Comparison of ENCODE assay signal across 27 cellular contexts in genomic region chr4:166229799-166230198, GRCh38.
"Had no signal": no experiment of that assay in that cellular context is flagged by ENCODE, and none has a peak within 500 bp of the region (broad histone marks: within the 10 kb centered on the region; RNA-seq: fewer than 3 reads in every experiment).

No MANE protein-coding gene starts in this region.

- H3K9me3 ChIP-seq: suprapubic skin, testis, thoracic aorta, thyroid gland, transverse colon, upper lobe of right lung, uterus, vagina had no signal

- H3K4me1 ChIP-seq: stomach, suprapubic skin, testis, thyroid gland, tibial artery, tibial nerve, transverse colon, upper lobe of left lung, upper lobe of right lung, uterus, vagina had no signal

- H3K27ac ChIP-seq: stomach, suprapubic skin, testis, thoracic aorta, thyroid gland, tibial artery, tibial nerve, transverse colon, upper lobe of left lung, upper lobe of right lung, uterus, vagina had no signal

- FAIRE-seq: urothelium cell line had no signal

- H3K36me3 ChIP-seq: stomach, suprapubic skin, thoracic aorta, thyroid gland, tibial artery, tibial nerve, transverse colon, upper lobe of left lung, upper lobe of right lung, uterus, vagina had no signal

- DNase-seq: stimulated activated CD4-positive, alpha-beta T cell treated with anti-CD3 and anti-CD28 coated beads, Interleukin-2, amount 100 ng/mL, for 48 hours; stimulated activated CD4-positive, alpha-beta T cell treated with anti-CD3 and anti-CD28 coated beads, Interleukin-4, amount 100 ng/mL, for 1 hour; stimulated activated CD4-positive, alpha-beta T cell treated with anti-CD3 and anti-CD28 coated beads, Interleukin-4, amount 100 ng/mL, for 24 hours; stimulated activated CD4-positive, alpha-beta T cell treated with anti-CD3 and anti-CD28 coated beads, Interleukin-4, amount 100 ng/mL, for 4 hours; stimulated activated CD8-positive, alpha-beta memory T cell treated with anti-CD3 and anti-CD28 coated beads, Interleukin-4, amount 100 ng/mL, for 48 hours; stimulated activated naive B cell treated with anti-CD40 and anti-IgM and Interleukin-4, amounts not matched to agents 10 μg/mL and 1 μg/mL and 100 μg/mL, for 72 hours; stimulated activated naive CD4-positive, alpha-beta T cell; stimulated activated naive CD4-positive, alpha-beta T cell treated with Interleukin-2 at 50 U/mL for 16 hours; stimulated activated naive CD8-positive, alpha-beta T cell treated with anti-CD3 and anti-CD28 coated beads, Interleukin-15, amount 100 ng/mL, for 72 hours; stimulated activated naive CD8-positive, alpha-beta T cell treated with anti-CD3 and anti-CD28 coated beads, Interleukin-15, Interleukin-2, amounts not matched to agents 100 U/mL and 50 U/mL, for 24 hours; stomach; substantia nigra; testis; thyroid gland; tibial artery; transverse colon; trophoblast cell; upper lobe of left lung; upper lobe of right lung; uterus had no signal

- ATAC-seq: stimulated activated effector memory CD8-positive, alpha-beta T cell treated with anti-CD3 and anti-CD28 coated beads, Interleukin-12 subunit alpha, Interleukin-12 subunit beta, amount 100 ng/mL, for 72 hours; stimulated activated memory B cell treated with anti-CD40 and anti-IgM and Interleukin-4, amounts not matched to agents 10 μg/mL and 1 μg/mL and 100 μg/mL, for 72 hours; stimulated activated naive B cell treated with anti-CD40 and anti-IgM and Interleukin-4, amounts not matched to agents 10 μg/mL and 1 μg/mL and 100 μg/mL, for 72 hours; stimulated activated naive CD8-positive, alpha-beta T cell treated with anti-CD3 and anti-CD28 coated beads, Interleukin-15, amount 100 ng/mL, for 72 hours; stimulated activated naive CD8-positive, alpha-beta T cell treated with anti-CD3 and anti-CD28 coated beads, Interleukin-15, Interleukin-2, amounts not matched to agents 100 U/mL and 50 U/mL, for 24 hours; upper lobe of right lung had no signal

- H3K4me3 ChIP-seq: stomach, suprapubic skin, testis, thoracic aorta, thyroid gland, tibial artery, tibial nerve, transverse colon, upper lobe of left lung, upper lobe of right lung, uterus, vagina had no signal
